31 cellular contexts compared by ENCODE assay signal in the genomic region with DNA sequence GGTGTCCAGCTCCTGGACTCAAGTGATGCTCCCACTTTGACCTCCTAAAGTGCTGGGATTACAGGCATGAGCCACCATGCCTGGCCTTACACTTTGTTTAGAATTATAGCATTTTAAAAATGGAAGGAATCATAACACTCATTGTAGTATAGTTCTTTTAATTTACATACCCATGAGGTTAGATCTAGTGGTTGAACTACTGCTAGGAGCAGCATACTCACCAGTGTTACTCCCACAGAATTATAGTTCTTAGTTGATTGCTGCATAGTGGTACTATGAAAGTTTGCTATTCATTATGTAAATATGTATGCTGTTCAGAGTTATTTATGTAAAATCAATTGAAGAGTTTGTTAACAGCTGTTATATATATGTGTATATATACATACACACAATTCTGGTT.
DNase-seq lines count a peak whose midpoint lies in the region; ATAC-seq, FAIRE-seq and TF ChIP-seq lines count a peak whose summit lies in the region.
"Had no signal": no experiment of that assay in that cellular context is flagged by ENCODE, and none has a peak within 500 bp of the region (broad histone marks: within the 10 kb centered on the region; RNA-seq: fewer than 3 reads in every experiment).

No MANE protein-coding gene starts in this region.

- no peak overlapping the region for H3K56ac ChIP-seq in IMR-90 (ENCODE audit: extremely low read depth, insufficient read depth, low read length)

- no peak overlapping the region for H3K18ac ChIP-seq in IMR-90 (ENCODE audit: low read depth, low read length)

- H2AFZ ChIP-seq in IMR-90 (replicated peaks; ENCODE audit: low read length, poor library complexity): no peak overlapping the region

- dilution Hi-C loops in IMR-90 (cut with HindIII; ENCODE audit: low sequenced_read_pairs, unreplicated experiment): no loop called here

- H3K27ac Mint-ChIP-seq in stimulated activated effector memory CD8-positive, alpha-beta T cell treated with anti-CD3 and anti-CD28 coated beads, Interleukin-12 subunit alpha, Interleukin-12 subunit beta, amount 100 ng/mL, for 72 hours: no peak overlapping the region
- H3K27ac Mint-ChIP-seq: B cell; CD4-positive, alpha-beta memory T cell; CD4-positive, alpha-beta T cell; CD4-positive, CD25-positive, alpha-beta regulatory T cell; CD8-positive, alpha-beta memory T cell; CD8-positive, alpha-beta T cell had no signal

- TF ChIP-seq RAD21 in IMR-90 (IDR thresholded peaks at IDR 0.05; ENCODE audit: low read length): no peak

- H3K9me1 ChIP-seq in IMR-90 (ENCODE audit: insufficient read depth, low read length): peaks cover 4% of the 10 kb centered on the region; the same call in 1 of the 2 replicates

- H3K4me1 ChIP-seq in IMR-90 (ENCODE audit: control insufficient read depth, insufficient read depth, low read length): peaks cover 4% of the 10 kb centered on the region; the same call in 1 of the 2 replicates
- H3K4me1 ChIP-seq: A549; BE2C; BLaER1; BLaER1 treated with 17β-estradiol and CSF1 and Interleukin-3, amounts not matched to agents 10 nM and 100 nM; Caco-2 had no signal

- H4K5ac ChIP-seq in IMR-90 (ENCODE audit: low read depth, low read length): no peak overlapping the region

- H3K4me3 Mint-ChIP-seq in stimulated activated effector memory CD8-positive, alpha-beta T cell treated with anti-CD3 and anti-CD28 coated beads, Interleukin-12 subunit alpha, Interleukin-12 subunit beta, amount 100 ng/mL, for 72 hours: no peak overlapping the region
- H3K4me3 Mint-ChIP-seq: B cell; CD14-positive monocyte; CD4-positive, alpha-beta memory T cell; CD4-positive, alpha-beta T cell; CD4-positive, CD25-positive, alpha-beta regulatory T cell; CD8-positive, alpha-beta memory T cell; CD8-positive, alpha-beta T cell had no signal

- no peak overlapping the region for H2AK5ac ChIP-seq in IMR-90 (ENCODE audit: low read depth, low read length)

- H3K9me3 ChIP-seq in IMR-90 (ENCODE audit: control insufficient read depth, insufficient read depth, low read length): no peaks in the 10 kb centered on the region
- H3K9me3 ChIP-seq: A549; BE2C; BLaER1; BLaER1 treated with 17β-estradiol and CSF1 and Interleukin-3, amounts not matched to agents 10 nM and 100 nM; Caco-2 had no signal

- no peak overlapping the region for H3K4me2 ChIP-seq in IMR-90 (ENCODE audit: low read depth, low read length)
- H3K4me2 ChIP-seq: A549; BLaER1; BLaER1 treated with 17β-estradiol and CSF1 and Interleukin-3, amounts not matched to agents 10 nM and 100 nM had no signal

- intact Hi-C loops in IMR-90 (cut with micrococcal nuclease): loop anchor here (10.0 kb wide), 1 partner anchor 60 kb away; no protein-coding TSS in a partner anchor

- no peak overlapping the region for H3K4ac ChIP-seq in IMR-90 (ENCODE audit: low read depth, low read length)

- no peak for TF ChIP-seq POLR2A in IMR-90 (IDR thresholded peaks at IDR 0.05; ENCODE audit: low read depth, low read length)

- TF ChIP-seq CTCF in IMR-90 (conservative IDR thresholded peaks at IDR 0.05; ENCODE audit: low read depth, low read length): no peak

- peaks cover 24% of the 10 kb centered on the region for H3K4me1 Mint-ChIP-seq in stimulated activated effector memory CD8-positive, alpha-beta T cell treated with anti-CD3 and anti-CD28 coated beads, Interleukin-12 subunit alpha, Interleukin-12 subunit beta, amount 100 ng/mL, for 72 hours
- H3K4me1 Mint-ChIP-seq: B cell; CD14-positive monocyte; CD4-positive, CD25-positive, alpha-beta regulatory T cell; CD8-positive, alpha-beta memory T cell had no signal

- H3K79me1 ChIP-seq in IMR-90 (ENCODE audit: low read depth in 1 of 2, low read length in 2 of 2): no peaks in the 10 kb centered on the region

- BruUV-seq in IMR-90 (replicated peaks; lab: Mats Ljungman, UMichigan): no TSS peak

- H3K27ac ChIP-seq in IMR-90 (ENCODE audit: insufficient read depth, low read length): no peak overlapping the region
- H3K27ac ChIP-seq: 22Rv1; A549; BLaER1; BLaER1 treated with 17β-estradiol and CSF1 and Interleukin-3, amounts not matched to agents 10 nM and 100 nM; C4-2B had no signal

- peaks cover 5% of the 10 kb centered on the region; the same call in 1 of the 2 replicates for H3K36me3 ChIP-seq in IMR-90 (ENCODE audit: control insufficient read depth, insufficient read depth, low read length)
- H3K36me3 ChIP-seq: BE2C; BLaER1; BLaER1 treated with 17β-estradiol and CSF1 and Interleukin-3, amounts not matched to agents 10 nM and 100 nM had no signal

- no peak overlapping the region for H3K14ac ChIP-seq in IMR-90 (replicated peaks; ENCODE audit: low read depth, low read length)

- H4K20me1 ChIP-seq in IMR-90 (ENCODE audit: insufficient read depth, low read length): no peaks in the 10 kb centered on the region
- H4K20me1 ChIP-seq: BLaER1; BLaER1 treated with 17β-estradiol and CSF1 and Interleukin-3, amounts not matched to agents 10 nM and 100 nM had no signal

- no peak overlapping the region for H3K9ac ChIP-seq in IMR-90 (ENCODE audit: low read depth, low read length)
- H3K9ac ChIP-seq: BLaER1; BLaER1 treated with 17β-estradiol and CSF1 and Interleukin-3, amounts not matched to agents 10 nM and 100 nM had no signal

- no peak overlapping the region for H2BK15ac ChIP-seq in IMR-90 (ENCODE audit: low read depth, low read length)

- H2AK9ac ChIP-seq in IMR-90 (replicated peaks; ENCODE audit: low read depth, low read length, poor library complexity): no peak overlapping the region

- no peak overlapping the region for H2BK120ac ChIP-seq in IMR-90 (ENCODE audit: low read depth, low read length)

- H4K8ac ChIP-seq in IMR-90 (ENCODE audit: low read depth in 2 of 2, low read length in 2 of 2): no peak overlapping the region

- in situ Hi-C loops in IMR-90 (cut with MboI; ENCODE audit: low sequenced_read_pairs): no loop called here

- H2BK5ac ChIP-seq in IMR-90 (ENCODE audit: low read depth, low read length, poor library complexity, severe bottlenecking): no peak overlapping the region

- POLR2A ChIA-PET in IMR-90 (lab: Charles Lee; ENCODE audit: unreplicated experiment): interaction anchor here (0.7 kb wide), 1 partner anchor 1095 kb away, joined by 8 read pairs; no protein-coding TSS in a partner anchor

- peaks cover 12% of the 10 kb centered on the region for H3K36me3 Mint-ChIP-seq in stimulated activated effector memory CD8-positive, alpha-beta T cell treated with anti-CD3 and anti-CD28 coated beads, Interleukin-12 subunit alpha, Interleukin-12 subunit beta, amount 100 ng/mL, for 72 hours
- H3K36me3 Mint-ChIP-seq: CD14-positive monocyte; CD4-positive, CD25-positive, alpha-beta regulatory T cell; CD8-positive, alpha-beta T cell had no signal

- no peak for DNase-seq in IMR-90
- no peak for DNase-seq in stimulated activated effector memory CD8-positive, alpha-beta T cell treated with anti-CD3 and anti-CD28 coated beads, Interleukin-12 subunit alpha, Interleukin-12 subunit beta, amount 100 ng/mL, for 72 hours (ENCODE audit: low spot score in 2 of 2)
- no peak for DNase-seq in 8988T
- DNase-seq in frontal cortex (ENCODE audit: low spot score in 2 of 2): no peak
- DNase-seq: ACHN; AML-193; BE2C; C1 segment of cervical spinal cord; Caco-2; Calu3; CD4-positive, alpha-beta memory T cell; CD4-positive, alpha-beta T cell; CD4-positive, CD25-positive, alpha-beta regulatory T cell; CD8-positive, alpha-beta memory T cell; CD8-positive, alpha-beta T cell; COR-L47; DMS 273 treated with DMSO at 0.1 percent for 48 hours; DMS153; DMS53; DMS79; DMS79 treated with DMSO at 0.1 percent for 48 hours; DND-41; EL had no signal

- FAIRE-seq in frontal cortex (lab: Jason Lieb, UNC): no peak
- FAIRE-seq: A549, D721Med had no signal

- H3K4me3 ChIP-seq in IMR-90 (ENCODE audit: insufficient read depth, low read depth, low read length): no peak overlapping the region
- H3K4me3 ChIP-seq: A549; BLaER1; BLaER1 treated with 17β-estradiol and CSF1 and Interleukin-3, amounts not matched to agents 10 nM and 100 nM had no signal

- H2BK20ac ChIP-seq in IMR-90 (ENCODE audit: low read depth, low read length): no peak overlapping the region

- H3K9me3 Mint-ChIP-seq in stimulated activated effector memory CD8-positive, alpha-beta T cell treated with anti-CD3 and anti-CD28 coated beads, Interleukin-12 subunit alpha, Interleukin-12 subunit beta, amount 100 ng/mL, for 72 hours: no peaks in the 10 kb centered on the region
- H3K9me3 Mint-ChIP-seq: CD4-positive, alpha-beta T cell; CD8-positive, alpha-beta memory T cell; CD8-positive, alpha-beta T cell had no signal

- H3K23ac ChIP-seq in IMR-90 (ENCODE audit: low read depth, low read length): no peak overlapping the region

- CTCF ChIA-PET in IMR-90 (lab: Yijun Ruan, JAX): no interaction called here

- no peaks in the 10 kb centered on the region for H3K27me3 ChIP-seq in IMR-90 (ENCODE audit: control insufficient read depth, insufficient read depth, low read length)
- H3K27me3 ChIP-seq: BLaER1; BLaER1 treated with 17β-estradiol and CSF1 and Interleukin-3, amounts not matched to agents 10 nM and 100 nM had no signal

- no peak overlapping the region for H4K91ac ChIP-seq in IMR-90 (ENCODE audit: insufficient read depth, low read depth, low read length)

- peak; percentile 80 for ATAC-seq in IMR-90 (ENCODE audit: low read depth)
- ATAC-seq in stimulated activated effector memory CD8-positive, alpha-beta T cell treated with anti-CD3 and anti-CD28 coated beads, Interleukin-12 subunit alpha, Interleukin-12 subunit beta, amount 100 ng/mL, for 72 hours: peak; percentile 78
- ATAC-seq: A549; CD8-positive, alpha-beta T cell had no signal

TF ChIP-seq in IMR-90, 13 proteins besides CTCF, POLR2A, EP300 and RAD21:
- no peak for TF ChIP-seq RCOR1 (IDR thresholded peaks at IDR 0.05; ENCODE audit: insufficient replicate concordance, low read length)
- no peak for TF ChIP-seq BHLHE40 (IDR thresholded peaks at IDR 0.05; ENCODE audit: low read depth, low read length)
- no peak for TF ChIP-seq NFE2L2 (IDR thresholded peaks at IDR 0.05; ENCODE audit: low read depth, low read length)
- no peak for TF ChIP-seq SMC3 (IDR thresholded peaks at IDR 0.05; ENCODE audit: low read depth, low read length)
- TF ChIP-seq, protein P1, sequence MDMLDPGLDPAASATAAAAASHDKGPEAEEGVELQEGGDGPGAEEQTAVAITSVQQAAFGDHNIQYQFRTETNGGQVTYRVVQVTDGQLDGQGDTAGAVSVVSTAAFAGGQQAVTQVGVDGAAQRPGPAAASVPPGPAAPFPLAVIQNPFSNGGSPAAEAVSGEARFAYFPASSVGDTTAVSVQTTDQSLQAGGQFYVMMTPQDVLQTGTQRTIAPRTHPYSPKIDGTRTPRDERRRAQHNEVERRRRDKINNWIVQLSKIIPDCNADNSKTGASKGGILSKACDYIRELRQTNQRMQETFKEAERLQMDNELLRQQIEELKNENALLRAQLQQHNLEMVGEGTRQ (IDR thresholded peaks at IDR 0.05; ENCODE audit: low read depth, low read length): no peak
